9 cellular contexts compared by ENCODE assay signal in the genomic region with DNA sequence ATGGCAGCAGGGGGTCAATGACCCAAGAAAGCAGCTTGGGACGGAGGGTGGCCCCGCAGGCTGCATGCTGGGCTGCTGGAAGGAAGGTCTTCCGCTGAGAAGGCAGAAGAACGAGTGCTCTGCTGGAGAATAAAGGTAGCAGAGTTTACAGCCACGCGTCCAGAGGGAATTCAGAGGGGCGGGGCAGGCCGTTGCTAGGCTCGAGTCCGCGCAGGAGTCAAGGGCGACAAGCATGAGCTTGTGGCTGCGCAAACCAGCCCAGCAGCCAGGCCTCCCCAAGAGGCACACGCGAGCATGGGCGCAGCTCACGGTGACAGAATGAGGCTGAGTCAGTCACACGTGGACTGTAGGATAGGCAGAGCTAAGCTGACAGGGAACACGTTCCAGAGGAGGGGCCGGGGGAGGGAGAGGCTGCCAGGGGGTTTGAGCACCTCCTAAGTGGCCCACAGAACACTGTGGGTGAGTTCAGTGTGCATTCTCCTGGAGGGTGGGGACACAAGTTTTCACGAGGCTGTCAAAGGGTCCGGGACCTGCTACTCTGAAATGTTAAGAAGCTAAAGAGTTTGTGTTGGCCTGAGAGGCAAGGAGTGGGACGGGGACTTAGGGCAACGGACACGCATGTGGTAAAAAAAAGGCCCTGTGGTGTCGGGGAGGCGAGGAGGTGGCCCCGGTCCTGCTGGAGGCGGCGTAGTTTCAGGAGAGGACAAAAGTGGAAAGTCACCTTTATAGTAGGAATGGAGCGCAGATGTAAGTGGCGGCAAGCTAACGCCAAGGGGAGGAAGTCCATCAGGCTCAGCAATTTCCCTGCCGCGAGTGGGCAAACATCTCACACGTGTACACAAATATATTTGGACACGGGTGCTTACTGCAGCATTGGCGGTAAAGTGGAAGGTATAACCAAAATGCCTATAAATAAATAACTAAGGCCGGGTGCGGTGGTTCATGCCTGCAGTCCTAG. TPM values are rescaled to one million over a fixed set of nuclear protein-coding genes. Genes with fewer than 3 reads are reported as not detected.
A peak's percentile ranks its signal among the peaks of the same experiment; 100 is the strongest.
DNase-seq lines count a peak whose midpoint lies in the region; ATAC-seq and TF ChIP-seq lines count a peak whose summit lies in the region.
"Had no signal": no experiment of that assay in that cellular context is flagged by ENCODE, and none has a peak within 500 bp of the region (broad histone marks: within the 10 kb centered on the region; RNA-seq: fewer than 3 reads in every experiment).

No MANE protein-coding gene starts in this region.

- no peaks in the 10 kb centered on the region for H3K79me2 ChIP-seq in hepatocyte

- H3K36me3 ChIP-seq in BJ (ENCODE audit: control insufficient read depth, insufficient read depth, low read length) (no peaks in the 10 kb centered on the region), hepatocyte (replicated peaks; ENCODE audit: insufficient read depth, low read depth) (no peaks in the 10 kb centered on the region)

- no peaks in the 10 kb centered on the region for H3K9me3 Mint-ChIP-seq in activated CD8-positive, alpha-beta memory T cell treated with anti-CD3 and anti-CD28 coated beads, Interleukin-2, amount 10 ng/mL, durations not matched to agents 7 days and 5 days (ENCODE audit: low read depth)
- H3K9me3 Mint-ChIP-seq: central memory CD8-positive, alpha-beta T cell had no signal

- peak overlapping the region; percentile 21 for H3K4me3 ChIP-seq in BJ (ENCODE audit: low read depth, low read length)
- peak overlapping the region; percentile 32 for H3K4me3 ChIP-seq in NB4 (ENCODE audit: low read depth, low read length)
- peak overlapping the region; percentile 7 for H3K4me3 ChIP-seq in hepatocyte

- H3K4me1 Mint-ChIP-seq in activated CD8-positive, alpha-beta memory T cell treated with anti-CD3 and anti-CD28 coated beads, Interleukin-2, amount 10 ng/mL, durations not matched to agents 7 days and 5 days: peaks cover 7% of the 10 kb centered on the region

- POLR2A ChIA-PET in BJ (lab: Charles Lee): interaction anchor here (0.6 to 0.9 kb wide), 2 partner anchors 11 to 319 kb away, joined by 4 to 5 read pairs; no protein-coding TSS in a partner anchor

- ATAC-seq in activated CD8-positive, alpha-beta memory T cell treated with anti-CD3 and anti-CD28 coated beads, Interleukin-2, amount 10 ng/mL, durations not matched to agents 7 days and 5 days: no peak
- ATAC-seq in HG02938 (IDR thresholded peaks at IDR 0.05; ENCODE audit: unreplicated experiment): no peak

- 40% methylated on average over 40 of the region's 40 CpGs for WGBS in hepatocyte (ENCODE audit: low lambda C conversion rate, missing lambda C conversion rate)

- H3K4me2 ChIP-seq in hepatocyte: peak overlapping the region; percentile 75

- TF ChIP-seq CTCF in BJ (IDR thresholded peaks at IDR 0.05; ENCODE audit: insufficient read depth, low read depth, low read length): peak; percentile 22; the same call in 1 of the 2 replicates
- no peak for TF ChIP-seq CTCF in NB4 (IDR thresholded peaks at IDR 0.05; ENCODE audit: low read depth, low read length)
- no peak for TF ChIP-seq CTCF in hepatocyte (IDR thresholded peaks at IDR 0.05; ENCODE audit: poor library complexity)

- H3K27me3 ChIP-seq in BJ (ENCODE audit: control insufficient read depth, insufficient read depth, low read length) (no peaks in the 10 kb centered on the region), hepatocyte (no peaks in the 10 kb centered on the region)

- H2AFZ ChIP-seq in hepatocyte: peak overlapping the region; percentile 47

- H3K9me3 ChIP-seq in hepatocyte (ENCODE audit: low read depth): no peaks in the 10 kb centered on the region

- no peaks in the 10 kb centered on the region for H3K36me3 Mint-ChIP-seq in activated CD8-positive, alpha-beta memory T cell treated with anti-CD3 and anti-CD28 coated beads, Interleukin-2, amount 10 ng/mL, durations not matched to agents 7 days and 5 days

- CTCF ChIA-PET in BJ (lab: Yijun Ruan, JAX): interaction anchor here (0.7 to 2.1 kb wide), 8 partner anchors 9 to 44 kb away, joined by 3 to 12 read pairs (median 4); no protein-coding TSS in a partner anchor
- CTCF ChIA-PET in activated CD8-positive, alpha-beta memory T cell treated with anti-CD3 and anti-CD28 coated beads, Interleukin-2, amount 10 ng/mL, durations not matched to agents 7 days and 5 days (lab: Charles Lee): interaction anchor here (1.1 kb wide), 1 partner anchor 44 kb away, joined by 3 read pairs; no protein-coding TSS in a partner anchor

- no peaks in the 10 kb centered on the region for H3K9me2 ChIP-seq in hepatocyte (replicated peaks; ENCODE audit: insufficient read depth)

- DNase-seq in BJ (ENCODE audit: low read depth) (peak; percentile 82), NB4 (ENCODE audit: low read depth) (peak; percentile 95), hepatocyte (ENCODE audit: low spot score) (peak; percentile 94), renal cortical epithelial cell (ENCODE audit: low read depth) (peak; percentile 91), GM19238 (ENCODE audit: insufficient read length, low spot score) (no peak)
- DNase-seq in activated CD8-positive, alpha-beta memory T cell treated with anti-CD3 and anti-CD28 coated beads, Interleukin-2, amount 10 ng/mL, durations not matched to agents 7 days and 5 days: no peak

- H3K27ac Mint-ChIP-seq in activated CD8-positive, alpha-beta memory T cell treated with anti-CD3 and anti-CD28 coated beads, Interleukin-2, amount 10 ng/mL, durations not matched to agents 7 days and 5 days: no peak overlapping the region

- peak; percentile 37 for TF ChIP-seq POLR2A in NB4 (IDR thresholded peaks at IDR 0.05; ENCODE audit: extremely low read depth, insufficient read length)

- peaks cover 2% of the 10 kb centered on the region for H3K27me3 Mint-ChIP-seq in activated CD8-positive, alpha-beta memory T cell treated with anti-CD3 and anti-CD28 coated beads, Interleukin-2, amount 10 ng/mL, durations not matched to agents 7 days and 5 days

- no peaks in the 10 kb centered on the region for H4K20me1 ChIP-seq in hepatocyte (ENCODE audit: insufficient read depth, poor library complexity, severe bottlenecking)

- peaks cover 24% of the 10 kb centered on the region for H3K4me1 ChIP-seq in hepatocyte (ENCODE audit: insufficient read depth)

- no peak overlapping the region for H3K4me3 Mint-ChIP-seq in activated CD8-positive, alpha-beta memory T cell treated with anti-CD3 and anti-CD28 coated beads, Interleukin-2, amount 10 ng/mL, durations not matched to agents 7 days and 5 days
- H3K4me3 Mint-ChIP-seq: central memory CD8-positive, alpha-beta T cell had no signal

- H3K27ac ChIP-seq in angular gyrus (ENCODE audit: low read depth, low read length) (peak overlapping the region; percentile 60), hepatocyte (peak overlapping the region; percentile 93)

RNA-seq across cellular contexts. Expression of gene RFX2, which starts 17.7 kb away (rescaled TPM):
- 4.9 and 5.7 TPM in 2 replicates for polyA plus RNA-seq in BJ (2011; rRNA removed)
- 9.2 and 10.4 TPM in 2 replicates for polyA minus RNA-seq in BJ (2011; rRNA and poly(A)+ RNA removed)
- total RNA-seq in hepatocyte: 2.3 and 4.0 TPM in 2 replicates
- polyA plus RNA-seq in hepatocyte: 4.2 and 4.9 TPM in 2 replicates
- total RNA-seq in renal cortical epithelial cell: 3.0 and 3.9 TPM in 2 replicates
- 10 to 100 TPM in 1 of 2 experiments, 1 to 10 TPM in 1; 9.8 to 11.7 TPM for total RNA-seq in activated CD8-positive, alpha-beta memory T cell treated with anti-CD3 and anti-CD28 coated beads, Interleukin-2, amount 10 ng/mL, durations not matched to agents 7 days and 5 days

RNA-seq across cellular contexts. Expression of gene ACSBG2, which starts 42.9 kb away (rescaled TPM):
- not detected in 2 replicates for polyA plus RNA-seq in BJ (2011; rRNA removed)
- polyA minus RNA-seq in BJ (2011; rRNA and poly(A)+ RNA removed): not detected in 2 replicates
- total RNA-seq in hepatocyte: not detected in 2 replicates
- polyA plus RNA-seq in hepatocyte: not detected in 2 replicates
- total RNA-seq in renal cortical epithelial cell: not detected in 2 replicates
- total RNA-seq in activated CD8-positive, alpha-beta memory T cell treated with anti-CD3 and anti-CD28 coated beads, Interleukin-2, amount 10 ng/mL, durations not matched to agents 7 days and 5 days: not detected

Comparison
In these comparisons a context has a peak if more than half of its experiments do, and no peak if none do; other contexts are left out.
1. DNase-seq: peak in BJ (single experiment), NB4 (single experiment), hepatocyte (single experiment) and renal cortical epithelial cell (single experiment); none in activated CD8-positive, alpha-beta memory T cell treated with anti-CD3 and anti-CD28 coated beads, Interleukin-2, amount 10 ng/mL, durations not matched to agents 7 days and 5 days (single experiment) and GM19238 (single experiment).
2. Peak in every context shown above with its lines, with median percentiles within 50 percentile points of each other: H3K4me3 ChIP-seq.